In the genomic region with DNA sequence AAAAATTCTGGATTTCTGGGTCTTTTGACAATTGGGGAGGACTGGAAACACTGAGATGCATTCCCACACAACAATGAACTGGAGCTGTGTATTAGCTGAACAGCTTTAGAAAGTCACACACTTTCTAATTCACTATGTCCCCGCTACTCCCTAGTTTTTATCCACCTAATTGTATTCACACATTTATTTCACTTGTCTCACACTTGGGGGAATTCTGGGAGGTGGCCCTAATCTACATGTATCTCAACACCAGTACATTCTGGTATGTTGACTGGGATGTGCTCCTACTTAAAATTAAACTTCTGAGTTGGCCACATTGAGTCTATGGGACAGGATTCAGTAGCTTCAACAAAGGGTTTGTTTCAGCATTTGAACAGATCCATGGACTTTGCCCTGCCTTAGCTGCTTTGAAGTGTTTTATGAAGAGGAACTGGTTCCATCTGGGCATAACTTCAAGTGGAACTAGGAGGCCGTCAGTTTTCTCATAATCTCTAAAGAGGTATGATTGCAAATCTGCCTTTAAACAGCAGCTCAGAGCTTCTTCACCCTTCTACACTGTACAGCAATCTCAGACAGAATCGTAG, we compare ENCODE assay signal across 23 cellular contexts.
"Had no signal": no experiment of that assay in that cellular context is flagged by ENCODE, and none has a peak within 500 bp of the region (broad histone marks: within the 10 kb centered on the region; RNA-seq: fewer than 3 reads in every experiment).

No MANE protein-coding gene starts in this region.

- H3K9me3 Mint-ChIP-seq: activated naive CD4-positive, alpha-beta T cell treated with anti-CD3 and anti-CD28 coated beads, Interleukin-2, amount 50 U/mL, for 72 hours; dendritic cell treated with granulocyte-macrophage colony-stimulating factor and Interleukin-4, amounts not matched to agents 40 ng/mL and 50 ng/mL, for 4 days; immature natural killer cell; memory B cell; natural killer cell treated with Interleukin-12 subunit alpha and Interleukin-12 subunit beta and Interleukin-15 and Interleukin-18, amount 100 ng/mL, for 72 hours; WTC11 had no signal

- FAIRE-seq: astrocyte, endothelial cell of umbilical vein, urothelium cell line had no signal

- H3K4me1 Mint-ChIP-seq: activated CD4-positive, alpha-beta T cell treated with anti-CD3 and anti-CD28 coated beads for 36 hours; immature natural killer cell; memory B cell had no signal

- DNase-seq: activated CD4-positive, alpha-beta T cell treated with anti-CD3 and anti-CD28 coated beads for 36 hours; activated CD4-positive, alpha-beta T cell treated with anti-CD3 and anti-CD28 coated beads, Interleukin-2, amount 50 U/mL, for 48 hours; activated gamma-delta T cell; adrenal gland; effector memory CD4-positive, alpha-beta T cell; esophagus squamous epithelium; heart right ventricle; immature natural killer cell; kidney glomerular epithelial cell; retina; stimulated activated CD4-positive, alpha-beta T cell treated with anti-CD3 and anti-CD28 coated beads, Interleukin-12 subunit alpha, Interleukin-12 subunit beta, amount 100 ng/mL, for 4 hours; stimulated activated CD4-positive, alpha-beta T cell treated with anti-CD3 and anti-CD28 coated beads, Interleukin-1b, Interleukin-23, amount 100 ng/mL, for 48 hours; stimulated activated CD8-positive, alpha-beta memory T cell treated with anti-CD3 and anti-CD28 coated beads, Interleukin-4, amount 100 ng/mL, for 48 hours; stimulated activated naive CD4-positive, alpha-beta T cell; thyroid gland had no signal

- H3K9me3 ChIP-seq: adrenal gland, esophagus squamous epithelium, heart right ventricle, thyroid gland had no signal

- H3K4me1 ChIP-seq: thyroid gland had no signal

- H3K27ac Mint-ChIP-seq: activated CD4-positive, alpha-beta T cell treated with anti-CD3 and anti-CD28 coated beads for 36 hours; activated naive CD4-positive, alpha-beta T cell treated with anti-CD3 and anti-CD28 coated beads, Interleukin-2, amount 50 U/mL, for 72 hours; dendritic cell treated with granulocyte-macrophage colony-stimulating factor and Interleukin-4, amounts not matched to agents 40 ng/mL and 50 ng/mL, for 4 days; memory B cell; natural killer cell treated with Interleukin-12 subunit alpha and Interleukin-12 subunit beta and Interleukin-15 and Interleukin-18, amount 100 ng/mL, for 72 hours; WTC11 had no signal

- H3K27me3 ChIP-seq: adrenal gland, esophagus squamous epithelium, heart right ventricle, thyroid gland had no signal

- H3K36me3 ChIP-seq: adrenal gland, esophagus squamous epithelium, heart right ventricle, thyroid gland had no signal

- H3K27ac ChIP-seq: adrenal gland, esophagus squamous epithelium, heart right ventricle, thyroid gland had no signal

- H3K4me3 Mint-ChIP-seq: activated CD4-positive, alpha-beta T cell treated with anti-CD3 and anti-CD28 coated beads for 36 hours; dendritic cell treated with granulocyte-macrophage colony-stimulating factor and Interleukin-4, amounts not matched to agents 40 ng/mL and 50 ng/mL, for 4 days; immature natural killer cell; memory B cell; natural killer cell treated with Interleukin-12 subunit alpha and Interleukin-12 subunit beta and Interleukin-15 and Interleukin-18, amount 100 ng/mL, for 72 hours; WTC11 had no signal

- H3K27me3 Mint-ChIP-seq: activated CD4-positive, alpha-beta T cell treated with anti-CD3 and anti-CD28 coated beads for 36 hours; memory B cell; natural killer cell treated with Interleukin-12 subunit alpha and Interleukin-12 subunit beta and Interleukin-15 and Interleukin-18, amount 100 ng/mL, for 72 hours had no signal

- H3K36me3 Mint-ChIP-seq: activated naive CD4-positive, alpha-beta T cell treated with anti-CD3 and anti-CD28 coated beads, Interleukin-2, amount 50 U/mL, for 72 hours; immature natural killer cell; memory B cell; natural killer cell treated with Interleukin-12 subunit alpha and Interleukin-12 subunit beta and Interleukin-15 and Interleukin-18, amount 100 ng/mL, for 72 hours; WTC11 had no signal

- H3K4me3 ChIP-seq: esophagus squamous epithelium, heart right ventricle, thyroid gland had no signal
